Comparison of ENCODE assay signal across 13 cellular contexts in the genomic region with DNA sequence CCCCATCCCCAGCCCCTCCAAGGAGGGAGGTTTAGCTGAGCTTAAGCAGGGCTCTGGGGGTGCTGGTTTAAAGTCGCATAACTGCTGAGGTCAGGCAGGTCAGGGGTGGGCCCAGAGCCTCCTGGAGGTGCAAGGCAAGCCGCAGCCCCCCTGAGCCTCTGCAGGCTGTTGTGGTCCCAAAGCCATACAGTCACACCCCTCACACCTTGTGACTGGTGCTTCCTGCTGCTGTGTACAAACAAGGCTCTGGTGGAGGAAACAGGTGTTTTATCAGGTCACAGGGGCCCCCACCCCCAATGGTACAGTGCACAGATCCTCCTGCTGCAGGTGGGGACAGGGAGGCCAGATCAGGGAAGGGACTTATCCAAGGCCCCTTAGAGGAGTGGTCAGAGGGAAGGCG. TPM values are rescaled to one million over a fixed set of nuclear protein-coding genes. Genes with fewer than 3 reads are reported as not detected.
DNase-seq lines count a peak whose midpoint lies in the region; TF ChIP-seq lines count a peak whose summit lies in the region.
"Had no signal": no experiment of that assay in that cellular context is flagged by ENCODE, and none has a peak within 500 bp of the region (broad histone marks: within the 10 kb centered on the region; RNA-seq: fewer than 3 reads in every experiment).

No MANE protein-coding gene starts in this region.

- no peaks in the 10 kb centered on the region for H3K23me2 ChIP-seq in H9 (ENCODE audit: insufficient read length, low read depth, low read length, poor library complexity, severe bottlenecking)

- peaks cover 100% of the 10 kb centered on the region for H3K4me1 Mint-ChIP-seq in activated naive CD4-positive, alpha-beta T cell treated with anti-CD3 and anti-CD28 coated beads for 36 hours (ENCODE audit: low read depth)
- H3K4me1 Mint-ChIP-seq in H9 = no peaks in the 10 kb centered on the region

- H2AK5ac ChIP-seq in neuronal stem cell (ENCODE audit: low read depth, low read length) = no peak overlapping the region
- no peak overlapping the region for H2AK5ac ChIP-seq in H9 (ENCODE audit: insufficient read length, low read length)

- H3K4me3 Mint-ChIP-seq in activated naive CD4-positive, alpha-beta T cell treated with anti-CD3 and anti-CD28 coated beads for 36 hours = peak overlapping the region; percentile 63
- H3K4me3 Mint-ChIP-seq in H9 = no peak overlapping the region
- H3K4me3 Mint-ChIP-seq: nephron progenitor cell had no signal

- no peak overlapping the region for H4K91ac ChIP-seq in neuronal stem cell (ENCODE audit: low read depth, low read length, poor library complexity)
- H4K91ac ChIP-seq in H9 (ENCODE audit: insufficient read length, low read depth, low read length) = no peak overlapping the region

- no peak overlapping the region for H3K9ac ChIP-seq in neuronal stem cell (ENCODE audit: low read depth, low read length, poor library complexity)
- no peak overlapping the region for H3K9ac ChIP-seq in H9 (ENCODE audit: extremely low read depth, insufficient read length, low read length)

- H4K8ac ChIP-seq in neuronal stem cell (ENCODE audit: low read depth, low read length) = peak overlapping the region; percentile 43
- H4K8ac ChIP-seq in H9 (replicated peaks; ENCODE audit: insufficient read length, low read depth, low read length) = no peak overlapping the region

- intact Hi-C loops in activated naive CD4-positive, alpha-beta T cell treated with anti-CD3 and anti-CD28 coated beads for 36 hours (cut with micrococcal nuclease) = no loop called here

- TF ChIP-seq CTCF in GM12865 (IDR thresholded peaks at IDR 0.05; ENCODE audit: insufficient read depth, low read depth, low read length, missing control alignments) = no peak
- TF ChIP-seq CTCF in H9 (conservative IDR thresholded peaks at IDR 0.05) = no peak

- CTCF ChIA-PET in activated naive CD4-positive, alpha-beta T cell treated with anti-CD3 and anti-CD28 coated beads for 36 hours (lab: Charles Lee) = interaction anchor here (1.0 to 22.6 kb wide), 5 partner anchors 9 to 87 kb away, joined by 3 to 437 read pairs (median 34); partner anchors contain the start of gene TCF7

- H4K20me1 ChIP-seq in H9 (ENCODE audit: control insufficient read depth, insufficient read depth, insufficient read length) = no peaks in the 10 kb centered on the region

- peaks cover 69% of the 10 kb centered on the region for H3K36me3 Mint-ChIP-seq in activated naive CD4-positive, alpha-beta T cell treated with anti-CD3 and anti-CD28 coated beads for 36 hours (ENCODE audit: low read depth)
- peaks cover 0 to 12% (median 10%) of the 10 kb centered on the region in 3 experiments; a peak in 3 of 7 replicates for H3K36me3 Mint-ChIP-seq in H9 (ENCODE audit: insufficient read depth in 1 of 3, low read depth in 3 of 3)

- peaks cover 0 to 1% of the 10 kb centered on the region in 2 donors for H3K4me1 ChIP-seq in neuronal stem cell (ENCODE audit: control insufficient read depth in 2 of 2, insufficient read depth in 1 of 2, low read depth in 1 of 2, low read length in 2 of 2)
- H3K4me1 ChIP-seq in H9 (ENCODE audit: insufficient read depth, low read length) = no peaks in the 10 kb centered on the region

- H3K79me2 ChIP-seq in H9 (ENCODE audit: insufficient read depth, low read length) = no peaks in the 10 kb centered on the region

- no peak overlapping the region for H3K18ac ChIP-seq in neuronal stem cell (ENCODE audit: low read length)
- no peak overlapping the region for H3K18ac ChIP-seq in H9 (ENCODE audit: insufficient read length, low read depth, low read length)

- H2BK5ac ChIP-seq in neuronal stem cell (ENCODE audit: low read length) (no peak overlapping the region), H9 (ENCODE audit: insufficient read length, low read length) (no peak overlapping the region)

- peak overlapping the region; percentile 90 for H3K27ac Mint-ChIP-seq in activated naive CD4-positive, alpha-beta T cell treated with anti-CD3 and anti-CD28 coated beads for 36 hours
- H3K27ac Mint-ChIP-seq in H9 = no peak overlapping the region
- H3K27ac Mint-ChIP-seq: nephron progenitor cell had no signal

- H3K27ac ChIP-seq in neuronal stem cell (replicated peaks; ENCODE audit: low read length) (no peak overlapping the region), H9 (ENCODE audit: insufficient read length, low read depth, low read length) (no peak overlapping the region)
- H3K27ac ChIP-seq: breast epithelium, epithelial cell of prostate, tibial artery had no signal

- no peaks in the 10 kb centered on the region for H3K27me3 Mint-ChIP-seq in activated naive CD4-positive, alpha-beta T cell treated with anti-CD3 and anti-CD28 coated beads for 36 hours (ENCODE audit: low read depth)
- H3K27me3 Mint-ChIP-seq in H9 (ENCODE audit: low read depth) = peaks cover 2% of the 10 kb centered on the region; the same call in 1 of the 2 replicates

- no CpG with 5 or more reads among the region's 3 CpGs for WGBS in neuronal stem cell (ENCODE audit: extremely low coverage in 2 of 2, insufficient read length in 2 of 2, insufficient replicate concordance in 1 of 2), 2 donors
- WGBS in H9 (ENCODE audit: extremely low coverage, insufficient read length, low lambda C conversion rate) = no CpG with 5 or more reads among the region's 3 CpGs

- H2BK20ac ChIP-seq in H9 (ENCODE audit: low read depth, low read length, poor library complexity, severe bottlenecking) = no peak overlapping the region

- no peaks in the 10 kb centered on the region for H3K9me3 Mint-ChIP-seq in activated naive CD4-positive, alpha-beta T cell treated with anti-CD3 and anti-CD28 coated beads for 36 hours
- H3K9me3 Mint-ChIP-seq in H9 = no peaks in the 10 kb centered on the region
- H3K9me3 Mint-ChIP-seq: nephron progenitor cell had no signal

- in situ Hi-C loops in ACHN (cut with HindIII; ENCODE audit: low pct_ligation_motif_present, low pct_unique_long_range_greater_than_20kb, low sequenced_read_pairs) = no loop called here

- H3K79me1 ChIP-seq in neuronal stem cell (ENCODE audit: low read depth, low read length) = no peaks in the 10 kb centered on the region
- H3K79me1 ChIP-seq in H9 (ENCODE audit: insufficient read depth, low read depth, low read length, poor library complexity, severe bottlenecking) = no peaks in the 10 kb centered on the region

- H3K4ac ChIP-seq in neuronal stem cell (ENCODE audit: low read length) = no peak overlapping the region
- H3K4ac ChIP-seq in H9 (ENCODE audit: low read depth, low read length) = no peak overlapping the region

- H3K56ac ChIP-seq in H9 (ENCODE audit: insufficient read length, low read depth, low read length) = no peak overlapping the region

- H2BK120ac ChIP-seq in neuronal stem cell (ENCODE audit: low read depth, low read length) (no peak overlapping the region), H9 (ENCODE audit: low read depth, low read length, poor library complexity, severe bottlenecking) (no peak overlapping the region)

- no peak overlapping the region for H4K5ac ChIP-seq in H9 (ENCODE audit: insufficient read length, low read depth, low read length)

- peaks cover 5 to 6% of the 10 kb centered on the region in 2 donors for H3K36me3 ChIP-seq in neuronal stem cell (replicated peaks in 1 of 2; ENCODE audit: control insufficient read depth in 2 of 2, insufficient read depth in 2 of 2, low read length in 2 of 2)
- H3K36me3 ChIP-seq: breast epithelium, tibial artery had no signal

- no peak overlapping the region for H3T11ph ChIP-seq in H9 (ENCODE audit: low read length)

- H2BK15ac ChIP-seq in neuronal stem cell (ENCODE audit: low read length) (no peak overlapping the region), H9 (ENCODE audit: low read depth, low read length) (no peak overlapping the region)

- H3K27me3 ChIP-seq in neuronal stem cell (ENCODE audit: control insufficient read depth in 3 of 3, insufficient read depth in 3 of 3, low read depth in 1 of 3, low read length in 3 of 3) (peaks cover 0 to 2% (median 0%) of the 10 kb centered on the region in 3 experiments), H9 (ENCODE audit: insufficient read depth, low read length) (no peaks in the 10 kb centered on the region)
- H3K27me3 ChIP-seq: breast epithelium, tibial artery had no signal

- no peak overlapping the region for H3K4me3 ChIP-seq in GM12865 (ENCODE audit: low read depth, low read length)
- H3K4me3 ChIP-seq in neuronal stem cell (ENCODE audit: low read length in 2 of 2) = no peak overlapping the region
- H3K4me3 ChIP-seq: breast epithelium, tibial artery had no signal

- H2AFZ ChIP-seq in neuronal stem cell (ENCODE audit: low read length) (no peak overlapping the region), H9 (ENCODE audit: low read length) (no peak overlapping the region)

- H3K4me2 ChIP-seq in neuronal stem cell (ENCODE audit: insufficient read depth, low read length, poor library complexity, severe bottlenecking) = no peak overlapping the region
- no peak overlapping the region for H3K4me2 ChIP-seq in H9 (ENCODE audit: insufficient read depth, insufficient read length, low read length)

- H3K14ac ChIP-seq in neuronal stem cell (ENCODE audit: low read length) (peak overlapping the region; percentile 71), H9 (ENCODE audit: insufficient read depth, low read length) (no peak overlapping the region)

- H2BK12ac ChIP-seq in neuronal stem cell (ENCODE audit: low read length) = peak overlapping the region; percentile 22
- no peak overlapping the region for H2BK12ac ChIP-seq in H9 (ENCODE audit: insufficient read length, low read depth, low read length)

- peak; percentile 42 for DNase-seq in GM12865 (ENCODE audit: low read depth)
- peak; percentile 58 for DNase-seq in T follicular helper cell (ENCODE audit: low read depth)
- DNase-seq in activated naive CD4-positive, alpha-beta T cell treated with anti-CD3 and anti-CD28 coated beads for 36 hours = peak; percentile 66
- DNase-seq in neuronal stem cell (ENCODE audit: low spot score) = no peak
- DNase-seq in GDM1 (lab: John Stamatoyannopoulos, UW) = no peak
- no peak for DNase-seq in NCI-H1417 (lab: John Stamatoyannopoulos, UW)
- no peak for DNase-seq in H9
- no peak for DNase-seq in ACHN
- DNase-seq: Kasumi-1, nephron progenitor cell, tibial artery had no signal

- H3K9me3 ChIP-seq in neuronal stem cell (replicated peaks in 1 of 2; ENCODE audit: control insufficient read depth in 2 of 2, insufficient read depth in 1 of 2, low read depth in 1 of 2, low read length in 2 of 2) (peaks cover 0 to 1% of the 10 kb centered on the region in 2 donors), H9 (ENCODE audit: control insufficient read depth, low read depth, low read length) (no peaks in the 10 kb centered on the region)
- H3K9me3 ChIP-seq: breast epithelium, tibial artery had no signal

- H3K23ac ChIP-seq in neuronal stem cell (ENCODE audit: low read depth, low read length, poor library complexity) (no peak overlapping the region), H9 (ENCODE audit: insufficient read length, low read depth, low read length) (no peak overlapping the region)

RNA-seq across cellular contexts. Expression of gene TCF7, which starts 8.0 kb away (rescaled TPM):
- 10 to 100 TPM; 87.9 to 92.3 TPM for total RNA-seq in activated naive CD4-positive, alpha-beta T cell treated with anti-CD3 and anti-CD28 coated beads for 36 hours
- polyA plus RNA-seq in neuronal stem cell (2013, experiment 1 of 2) = 4.1 TPM
- 4.2 TPM for polyA plus RNA-seq in neuronal stem cell (2013, experiment 2 of 2)
- 17.2 and 18.2 TPM in 2 replicates for total RNA-seq in H9 (2021)

RNA-seq across cellular contexts. Expression of gene SKP1, which starts 54.2 kb away (rescaled TPM):
- 100 to 1,000 TPM; 307 to 309 TPM for total RNA-seq in activated naive CD4-positive, alpha-beta T cell treated with anti-CD3 and anti-CD28 coated beads for 36 hours
- polyA plus RNA-seq in neuronal stem cell (2013, experiment 1 of 2) = 609 TPM
- polyA plus RNA-seq in neuronal stem cell (2013, experiment 2 of 2) = 615 TPM
- 348 and 350 TPM in 2 replicates for total RNA-seq in H9 (2021)

Comparison
In these comparisons a context has a peak if more than half of its experiments do, and no peak if none do; other contexts are left out.
1. DNase-seq: peak in GM12865 (single experiment), T follicular helper cell (single experiment) and activated naive CD4-positive, alpha-beta T cell treated with anti-CD3 and anti-CD28 coated beads for 36 hours (single experiment); none in neuronal stem cell (single experiment), GDM1 (single experiment), NCI-H1417 (0 of 3), H9 (single experiment) and ACHN (single experiment).